ENCODE assay signal across 8 cellular contexts in genomic region chr6:32177182-32177787, GRCh38. TPM values are rescaled to one million over a fixed set of nuclear protein-coding genes. Genes with fewer than 3 reads are reported as not detected.
A peak's percentile ranks its signal among the peaks of the same experiment; 100 is the strongest.
DNase-seq lines count a peak whose midpoint lies in the region; ATAC-seq, FAIRE-seq and TF ChIP-seq lines count a peak whose summit lies in the region.

No MANE protein-coding gene starts in this region.

- no peaks in the 10 kb centered on the region for H3K4me1 ChIP-seq in endodermal cell (ENCODE audit: control insufficient read depth, insufficient read depth, low read length)

- peak; percentile 88 for DNase-seq in NCI-H2227 (lab: John Stamatoyannopoulos, UW; ENCODE audit: unreplicated experiment)
- no peak for DNase-seq in NCI-H2227 treated with DMSO at 0.1 percent for 48 hours (lab: John Stamatoyannopoulos, UW)
- no peak for DNase-seq in LNCaP clone FGC (ENCODE audit: low read depth)
- DNase-seq in endodermal cell = peak; percentile 82
- no peak for DNase-seq in natural killer cell
- no peak for DNase-seq in D721Med (ENCODE audit: insufficient read length, low spot score)
- DNase-seq in activated CD4-positive, CD25-positive, alpha-beta regulatory T cell (lab: John Stamatoyannopoulos, UW) = no peak

- H3K9ac ChIP-seq in endodermal cell (ENCODE audit: extremely low read depth, low read length, poor library complexity, severe bottlenecking) = peak overlapping the region; percentile 84

- no peak for FAIRE-seq in D721Med (lab: Jason Lieb, UNC)

- H3K27me3 Mint-ChIP-seq in T-helper 1 cell treated with Interleukin-12 subunit alpha and Interleukin-12 subunit beta and Interleukin-4 antibody, amounts not matched to agents 30 μg/mL and 1 μg/mL, for 36 hours (ENCODE audit: low read depth) = no peaks in the 10 kb centered on the region
- no peaks in the 10 kb centered on the region for H3K27me3 Mint-ChIP-seq in endodermal cell (ENCODE audit: insufficient read depth)
- no peaks in the 10 kb centered on the region for H3K27me3 Mint-ChIP-seq in natural killer cell (ENCODE audit: low read depth in 2 of 2)

- WGBS in endodermal cell (ENCODE audit: insufficient coverage in 1 of 2, insufficient read length in 1 of 2), 2 experiments = 0 to 1% methylated on average over 15 to 20 of the region's 20 CpGs

- no peaks in the 10 kb centered on the region for H3K27me3 ChIP-seq in endodermal cell (ENCODE audit: control insufficient read depth, insufficient read depth, low read length, poor library complexity, severe bottlenecking)

- H3K27ac Mint-ChIP-seq in T-helper 1 cell treated with Interleukin-12 subunit alpha and Interleukin-12 subunit beta and Interleukin-4 antibody, amounts not matched to agents 30 μg/mL and 1 μg/mL, for 36 hours = peak overlapping the region; percentile 99
- H3K27ac Mint-ChIP-seq in endodermal cell = peak overlapping the region; percentile 98
- H3K27ac Mint-ChIP-seq in natural killer cell = peak overlapping the region; percentile 97

- peak in 1 of 3 donors; percentile 2 for ATAC-seq in natural killer cell

- H3K9me3 ChIP-seq in endodermal cell (ENCODE audit: control insufficient read depth, low read length) = no peaks in the 10 kb centered on the region

- peak overlapping the region; percentile 99 for H3K4me3 Mint-ChIP-seq in T-helper 1 cell treated with Interleukin-12 subunit alpha and Interleukin-12 subunit beta and Interleukin-4 antibody, amounts not matched to agents 30 μg/mL and 1 μg/mL, for 36 hours
- H3K4me3 Mint-ChIP-seq in endodermal cell = peak overlapping the region; percentile 78
- H3K4me3 Mint-ChIP-seq in natural killer cell = peak overlapping the region; percentile 97

- no peaks in the 10 kb centered on the region for H3K9me3 Mint-ChIP-seq in T-helper 1 cell treated with Interleukin-12 subunit alpha and Interleukin-12 subunit beta and Interleukin-4 antibody, amounts not matched to agents 30 μg/mL and 1 μg/mL, for 36 hours
- H3K9me3 Mint-ChIP-seq in endodermal cell (no peaks in the 10 kb centered on the region), natural killer cell (no peaks in the 10 kb centered on the region)

- H3K4me3 ChIP-seq in LNCaP clone FGC (ENCODE audit: low read depth, low read length) (peak overlapping the region; percentile 99), endodermal cell (ENCODE audit: low read length) (peak overlapping the region; percentile 97)

- H3K4me1 Mint-ChIP-seq in T-helper 1 cell treated with Interleukin-12 subunit alpha and Interleukin-12 subunit beta and Interleukin-4 antibody, amounts not matched to agents 30 μg/mL and 1 μg/mL, for 36 hours (ENCODE audit: low read depth) = peaks cover 61% of the 10 kb centered on the region
- H3K4me1 Mint-ChIP-seq in endodermal cell = peaks cover 47% of the 10 kb centered on the region
- H3K4me1 Mint-ChIP-seq in natural killer cell = peaks cover 68 to 83% of the 10 kb centered on the region in 2 donors

- H3K36me3 Mint-ChIP-seq in T-helper 1 cell treated with Interleukin-12 subunit alpha and Interleukin-12 subunit beta and Interleukin-4 antibody, amounts not matched to agents 30 μg/mL and 1 μg/mL, for 36 hours (ENCODE audit: low read depth) = peaks cover 20% of the 10 kb centered on the region
- peaks cover 26% of the 10 kb centered on the region for H3K36me3 Mint-ChIP-seq in endodermal cell (ENCODE audit: low read depth)
- no peaks in the 10 kb centered on the region for H3K36me3 Mint-ChIP-seq in natural killer cell

- H3K36me3 ChIP-seq in endodermal cell (ENCODE audit: control insufficient read depth, insufficient read depth, low read length) = peaks cover 20% of the 10 kb centered on the region

- H3K27ac ChIP-seq in endodermal cell (ENCODE audit: low read depth, low read length) = peak overlapping the region; percentile 98

- TF ChIP-seq CTCF in LNCaP clone FGC (IDR thresholded peaks at IDR 0.05; ENCODE audit: control insufficient read depth, extremely low read depth, insufficient read depth) (no peak), endodermal cell (conservative IDR thresholded peaks at IDR 0.05) (no peak), natural killer cell (IDR thresholded peaks at IDR 0.05) (no peak), D721Med (IDR thresholded peaks at IDR 0.05; ENCODE audit: insufficient read depth, missing control alignments) (no peak)

- intact Hi-C loops in natural killer cell (cut with micrococcal nuclease) = loop anchor here (1.0 to 10.0 kb wide), 3 partner anchors 47 to 795 kb away; partner anchors contain the start of genes C6orf47, CSNK2B, FKBPL and GPANK1

RNA-seq across cellular contexts. Expression of gene RNF5, which starts 0.9 kb away (rescaled TPM):
- total RNA-seq in endodermal cell = 10 to 100 TPM; 68.0 to 71.3 TPM
- polyA plus RNA-seq in endodermal cell (2013, experiment 1 of 2) = 114 TPM
- polyA plus RNA-seq in endodermal cell (2013, experiment 2 of 2) = 109 TPM
- 10 to 100 TPM; 35.1 to 39.2 (median 36.6) TPM for total RNA-seq in natural killer cell

RNA-seq across cellular contexts. Expression of gene AGPAT1, which starts 1.4 kb away (rescaled TPM):
- total RNA-seq in endodermal cell (100 to 1,000 TPM; 124 to 147 TPM), natural killer cell (10 to 100 TPM; 29.5 to 31.9 (median 31.2) TPM)
- polyA plus RNA-seq in endodermal cell (2013, experiment 1 of 2) = 126 TPM
- polyA plus RNA-seq in endodermal cell (2013, experiment 2 of 2) = 113 TPM

RNA-seq across cellular contexts. Expression of gene AGER, which starts 6.8 kb away (rescaled TPM):
- total RNA-seq in endodermal cell = 10 to 100 TPM; 29.8 to 35.2 TPM
- 16.4 TPM for polyA plus RNA-seq in endodermal cell (2013, experiment 1 of 2)
- polyA plus RNA-seq in endodermal cell (2013, experiment 2 of 2) = 11.9 TPM
- total RNA-seq in natural killer cell = 10 to 100 TPM; 19.0 to 25.1 (median 22.9) TPM

RNA-seq across cellular contexts. Expression of gene PBX2, which starts 12.7 kb away (rescaled TPM):
- total RNA-seq in endodermal cell (100 to 1,000 TPM; 246 to 263 TPM), natural killer cell (100 to 1,000 TPM; 111 to 116 (median 112) TPM)
- 184 TPM for polyA plus RNA-seq in endodermal cell (2013, experiment 1 of 2)
- polyA plus RNA-seq in endodermal cell (2013, experiment 2 of 2) = 171 TPM

RNA-seq across cellular contexts. Expression of gene EGFL8, which starts 12.9 kb away (rescaled TPM):
- 10 to 100 TPM; 27.9 to 39.6 TPM for total RNA-seq in endodermal cell
- 38.0 TPM for polyA plus RNA-seq in endodermal cell (2013, experiment 1 of 2)
- polyA plus RNA-seq in endodermal cell (2013, experiment 2 of 2) = 33.1 TPM
- 10 to 100 TPM; 18.2 to 22.9 (median 20.1) TPM for total RNA-seq in natural killer cell

Comparison
In these comparisons a context has a peak if more than half of its experiments do, and no peak if none do; other contexts are left out.
1. DNase-seq: peak in NCI-H2227 (single experiment) and endodermal cell (single experiment); none in NCI-H2227 treated with DMSO at 0.1 percent for 48 hours (single experiment), LNCaP clone FGC (single experiment), natural killer cell (single experiment), D721Med (single experiment) and activated CD4-positive, CD25-positive, alpha-beta regulatory T cell (0 of 4).
2. Peak in every context shown above with its lines, with median percentiles within 50 percentile points of each other: H3K27ac Mint-ChIP-seq and H3K4me3 Mint-ChIP-seq.